Comparison of ENCODE assay signal across 8 cellular contexts in genomic region chr17:8185580-8186445, GRCh38. TPM values are rescaled to one million over a fixed set of nuclear protein-coding genes. Genes with fewer than 3 reads are reported as not detected.
DNase-seq lines count a peak whose midpoint lies in the region; ATAC-seq, FAIRE-seq and TF ChIP-seq lines count a peak whose summit lies in the region.

No MANE protein-coding gene starts in this region.

- H2AFZ ChIP-seq in keratinocyte (ENCODE audit: control insufficient read depth, low read length), result peak overlapping the region; percentile 88

- no peaks in the 10 kb centered on the region for H3K9me1 ChIP-seq in keratinocyte (ENCODE audit: control insufficient read depth, extremely low read depth, insufficient read depth, low read length)

- H3K36me3 ChIP-seq in keratinocyte (ENCODE audit: control insufficient read depth in 2 of 2, extremely low read depth in 1 of 2, insufficient read depth in 2 of 2, low read length in 2 of 2), result no peaks in the 10 kb centered on the region

- no peaks in the 10 kb centered on the region for H3K36me3 Mint-ChIP-seq in WTC11

- peaks cover 14% of the 10 kb centered on the region for H3K79me2 ChIP-seq in keratinocyte (ENCODE audit: control insufficient read depth, insufficient read depth, low read length)

- no peaks in the 10 kb centered on the region for H3K9me3 ChIP-seq in keratinocyte (ENCODE audit: control insufficient read depth, low read depth, low read length)

- peak overlapping the region; percentile 68 to 93 (median 93) for H3K4me3 ChIP-seq in keratinocyte (ENCODE audit: control insufficient read depth in 2 of 3, extremely low read depth in 1 of 3, insufficient read depth in 2 of 3, low read depth in 1 of 3, low read length in 3 of 3)

- no peaks in the 10 kb centered on the region for H3K9me3 Mint-ChIP-seq in WTC11

- no peak for TF ChIP-seq CTCF in WTC11 (IDR thresholded peaks at IDR 0.05)
- no peak for TF ChIP-seq CTCF in keratinocyte (optimal IDR thresholded peaks at IDR 0.05 in 1 of 3, IDR thresholded peaks at IDR 0.05 in 1 of 3, conservative IDR thresholded peaks at IDR 0.05 in 1 of 3; ENCODE audit: extremely low read depth in 1 of 3, insufficient read depth in 2 of 3, low read length in 3 of 3)

- POLR2A ChIA-PET in WTC11 (lab: Charles Lee), result interaction anchor here (0.5 to 1.3 kb wide), 4 partner anchors 12 to 62 kb away, joined by 3 to 4 read pairs (median 3); partner anchors contain the start of genes AURKB and CTC1

- H3K9ac ChIP-seq in keratinocyte (ENCODE audit: control insufficient read depth, extremely low read depth, insufficient read depth, low read length), result peak overlapping the region; percentile 83

- H3K27me3 Mint-ChIP-seq in WTC11 (ENCODE audit: low read depth), result no peaks in the 10 kb centered on the region; the same call in 1 of the 2 replicates

- FAIRE-seq in GM18507 (lab: Jason Lieb, UNC) (peak; percentile 78), keratinocyte (lab: Jason Lieb, UNC) (no peak)

- H4K20me1 ChIP-seq in keratinocyte (ENCODE audit: control insufficient read depth, extremely low read depth, insufficient read depth, low read length), result no peaks in the 10 kb centered on the region

- peaks cover 24% of the 10 kb centered on the region for H3K4me1 ChIP-seq in keratinocyte (ENCODE audit: control insufficient read depth, extremely low read depth, insufficient read depth, low read length)

- DNase-seq in A172 (ENCODE audit: low spot score) (peak; percentile 70), GM18507 (ENCODE audit: extremely low spot score, insufficient read length, low read depth) (no peak), NCI-H146 (lab: John Stamatoyannopoulos, UW) (peak; percentile 77), WTC11 (ENCODE audit: low spot score) (peak; percentile 92), caudate nucleus (lab: John Stamatoyannopoulos, UW) (peak in 60 of 61 donors; percentile 45 to 91 (median 78)), keratinocyte (ENCODE audit: low read depth, low spot score) (no peak)
- DNase-seq in stimulated activated CD4-positive, alpha-beta T cell treated with anti-CD3 and anti-CD28 coated beads, Interleukin-12 subunit alpha, Interleukin-12 subunit beta, amount 100 ng/mL, for 4 hours, result peak; percentile 97

- dilution Hi-C loops in keratinocyte (cut with MboI; ENCODE audit: extremely low pct_ligation_motif_present, low sequenced_read_pairs), result no loop called here

- H3K27ac ChIP-seq in caudate nucleus (ENCODE audit: low read depth, low read length), result peak overlapping the region; percentile 99
- H3K27ac ChIP-seq in keratinocyte (ENCODE audit: control insufficient read depth, insufficient read depth, low read length), result peak overlapping the region; percentile 64

- H3K4me3 Mint-ChIP-seq in WTC11, result no peak overlapping the region

- CTCF ChIA-PET in WTC11 (lab: Charles Lee), result interaction anchor here (0.7 to 3.8 kb wide), 5 partner anchors 37 to 113 kb away, joined by 3 to 24 read pairs (median 6); partner anchors contain the start of gene ALOXE3

- peak overlapping the region; percentile 75 for H3K4me2 ChIP-seq in keratinocyte (ENCODE audit: control insufficient read depth, extremely low read depth, insufficient read depth, low read depth, low read length)

- no peaks in the 10 kb centered on the region for H3K27me3 ChIP-seq in keratinocyte (ENCODE audit: control insufficient read depth, extremely low read depth, insufficient read depth, low read length)

- peak; percentile 4 for ATAC-seq in WTC11
- ATAC-seq in HG02852 (IDR thresholded peaks at IDR 0.05; ENCODE audit: unreplicated experiment), result no peak

- H3K4me1 Mint-ChIP-seq in WTC11, result peaks cover 12% of the 10 kb centered on the region

- H3K27ac Mint-ChIP-seq in WTC11, result no peak overlapping the region

TF ChIP-seq in WTC11, 78 proteins besides CTCF, POLR2A, EP300 and RAD21 (continues in another document):
- TF ChIP-seq TCF7 (CRISPR knock-in tag; IDR thresholded peaks at IDR 0.05; ENCODE audit: low read depth) (no peak), ERG (CRISPR knock-in tag; IDR thresholded peaks at IDR 0.05) (0 out of 2 replicates have a peak, but pooled peaks have one; percentile 21), ZBTB43 (CRISPR knock-in tag; IDR thresholded peaks at IDR 0.05) (0 out of 2 replicates have a peak, but pooled peaks have one; percentile 28), MXD4 (CRISPR knock-in tag; IDR thresholded peaks at IDR 0.05; ENCODE audit: borderline replicate concordance) (no peak), KAT7 (CRISPR knock-in tag; IDR thresholded peaks at IDR 0.05; ENCODE audit: borderline replicate concordance) (no peak), FOXJ3 (CRISPR knock-in tag; IDR thresholded peaks at IDR 0.05; ENCODE audit: borderline replicate concordance) (no peak)

RNA-seq across cellular contexts. Expression of gene BORCS6, which starts 4.2 kb away (rescaled TPM):
- total RNA-seq in A172 (2014; rRNA removed; shearing (Covaris generic)), result 8.8 and 10.9 TPM in 2 replicates
- total RNA-seq in WTC11 (2021), result 5.0 to 5.6 TPM (median 5.1 TPM) in 3 replicates
- polyA plus RNA-seq in keratinocyte, result 4.2 to 6.3 TPM (median 5.5 TPM) in 3 replicates
- 0.90 TPM for polyA plus RNA-seq in keratinocyte (2011; ENCODE audit: low read depth)
- 3.3 and 7.3 TPM in 2 replicates for polyA plus RNA-seq in keratinocyte (2011; cell fraction: cytosol; rRNA removed)
- 4.4 and 5.6 TPM in 2 replicates for polyA plus RNA-seq in keratinocyte (2011; cell fraction: nucleus; rRNA removed)
- 4.5 and 6.5 TPM in 2 replicates for polyA plus RNA-seq in keratinocyte (2012; ENCODE audit: low replicate concordance)
- polyA minus RNA-seq in keratinocyte, result 2.9 to 5.0 TPM (median 3.9 TPM) in 3 replicates
- polyA minus RNA-seq in keratinocyte (2011; cell fraction: cytosol; rRNA and poly(A)+ RNA removed), result 10.6 TPM
- polyA minus RNA-seq in keratinocyte (2011; cell fraction: nucleus; rRNA and poly(A)+ RNA removed), result 3.3 and 3.4 TPM in 2 replicates

RNA-seq across cellular contexts. Expression of gene TMEM107, which starts 9.6 kb away (rescaled TPM):
- 35.8 and 39.3 TPM in 2 replicates for total RNA-seq in A172 (2014; rRNA removed; shearing (Covaris generic))
- total RNA-seq in WTC11 (2021), result 11.3 to 17.2 TPM (median 11.9 TPM) in 3 replicates
- polyA plus RNA-seq in keratinocyte, result 16.2 to 21.8 TPM (median 19.0 TPM) in 3 replicates
- polyA plus RNA-seq in keratinocyte (2011; ENCODE audit: low read depth), result 10.0 TPM
- polyA plus RNA-seq in keratinocyte (2011; cell fraction: cytosol; rRNA removed), result 13.1 and 16.1 TPM in 2 replicates
- 19.6 and 21.1 TPM in 2 replicates for polyA plus RNA-seq in keratinocyte (2011; cell fraction: nucleus; rRNA removed)
- polyA plus RNA-seq in keratinocyte (2012; ENCODE audit: low replicate concordance), result 13.7 and 19.3 TPM in 2 replicates
- 20.1 to 94.3 TPM (median 45.7 TPM) in 3 replicates for polyA minus RNA-seq in keratinocyte
- polyA minus RNA-seq in keratinocyte (2011; cell fraction: cytosol; rRNA and poly(A)+ RNA removed), result 44.7 TPM
- polyA minus RNA-seq in keratinocyte (2011; cell fraction: nucleus; rRNA and poly(A)+ RNA removed), result 48.4 and 76.6 TPM in 2 replicates

RNA-seq across cellular contexts. Expression of gene VAMP2, which starts 23.1 kb away (rescaled TPM):
- 1.9 and 4.3 TPM in 2 replicates for total RNA-seq in A172 (2014; rRNA removed; shearing (Covaris generic))
- 24.1 to 27.4 TPM (median 24.3 TPM) in 3 replicates for total RNA-seq in WTC11 (2021)
- 8.1 to 10.4 TPM (median 9.8 TPM) in 3 replicates for polyA plus RNA-seq in keratinocyte
- polyA plus RNA-seq in keratinocyte (2011; ENCODE audit: low read depth), result 4.8 TPM
- 18.2 and 18.5 TPM in 2 replicates for polyA plus RNA-seq in keratinocyte (2011; cell fraction: cytosol; rRNA removed)
- 25.2 and 27.5 TPM in 2 replicates for polyA plus RNA-seq in keratinocyte (2011; cell fraction: nucleus; rRNA removed)
- 17.1 and 41.4 TPM in 2 replicates for polyA plus RNA-seq in keratinocyte (2012; ENCODE audit: low replicate concordance)
- 4.3 to 11.4 TPM (median 5.8 TPM) in 3 replicates for polyA minus RNA-seq in keratinocyte
- 3.6 TPM for polyA minus RNA-seq in keratinocyte (2011; cell fraction: cytosol; rRNA and poly(A)+ RNA removed)
- 3.1 and 5.4 TPM in 2 replicates for polyA minus RNA-seq in keratinocyte (2011; cell fraction: nucleus; rRNA and poly(A)+ RNA removed)

RNA-seq across cellular contexts. Expression of gene AURKB, which starts 24.6 kb away (rescaled TPM):
- 110 and 114 TPM in 2 replicates for total RNA-seq in A172 (2014; rRNA removed; shearing (Covaris generic))
- total RNA-seq in WTC11 (2021), result 180 to 215 TPM (median 183 TPM) in 3 replicates
- polyA plus RNA-seq in keratinocyte, result 1.4 to 28.2 TPM (median 12.6 TPM) in 3 replicates
- not detected for polyA plus RNA-seq in keratinocyte (2011; ENCODE audit: low read depth)
- 3.8 and 4.2 TPM in 2 replicates for polyA plus RNA-seq in keratinocyte (2011; cell fraction: cytosol; rRNA removed)
- polyA plus RNA-seq in keratinocyte (2011; cell fraction: nucleus; rRNA removed), result 11.6 and 12.8 TPM in 2 replicates
- 0.25 and 28.3 TPM in 2 replicates for polyA plus RNA-seq in keratinocyte (2012; ENCODE audit: low replicate concordance)
- polyA minus RNA-seq in keratinocyte, result 2.1 to 22.7 TPM (median 7.9 TPM) in 3 replicates
- 7.1 TPM for polyA minus RNA-seq in keratinocyte (2011; cell fraction: cytosol; rRNA and poly(A)+ RNA removed)
- polyA minus RNA-seq in keratinocyte (2011; cell fraction: nucleus; rRNA and poly(A)+ RNA removed), result 0.70 and 5.2 TPM in 2 replicates

RNA-seq across cellular contexts. Expression of gene PER1, which starts 33.6 kb away (rescaled TPM):
- 6.9 and 7.5 TPM in 2 replicates for total RNA-seq in A172 (2014; rRNA removed; shearing (Covaris generic))
- 30.6 to 46.9 TPM (median 34.0 TPM) in 3 replicates for total RNA-seq in WTC11 (2021)
- polyA plus RNA-seq in keratinocyte, result 14.4 to 15.2 TPM (median 15.1 TPM) in 3 replicates
- 112 TPM for polyA plus RNA-seq in keratinocyte (2011; ENCODE audit: low read depth)
- polyA plus RNA-seq in keratinocyte (2011; cell fraction: cytosol; rRNA removed), result 6.8 and 12.7 TPM in 2 replicates
- 50.1 and 90.1 TPM in 2 replicates for polyA plus RNA-seq in keratinocyte (2011; cell fraction: nucleus; rRNA removed)
- 24.3 and 51.6 TPM in 2 replicates for polyA plus RNA-seq in keratinocyte (2012; ENCODE audit: low replicate concordance)
- polyA minus RNA-seq in keratinocyte, result 29.9 to 138 TPM (median 46.3 TPM) in 3 replicates
- polyA minus RNA-seq in keratinocyte (2011; cell fraction: cytosol; rRNA and poly(A)+ RNA removed), result 38.8 TPM
- 61.0 and 101 TPM in 2 replicates for polyA minus RNA-seq in keratinocyte (2011; cell fraction: nucleus; rRNA and poly(A)+ RNA removed)

Comparison
In these comparisons a context has a peak if more than half of its experiments do, and no peak if none do; other contexts are left out.
1. DNase-seq: peak in A172 (single experiment), NCI-H146 (single experiment), WTC11 (single experiment), caudate nucleus (60 of 61) and stimulated activated CD4-positive, alpha-beta T cell treated with anti-CD3 and anti-CD28 coated beads, Interleukin-12 subunit alpha, Interleukin-12 subunit beta, amount 100 ng/mL, for 4 hours (single experiment); none in GM18507 (single experiment) and keratinocyte (single experiment).